Comparison of ENCODE assay signal across 1 cellular context in genomic region chr10:75400769-75401568, GRCh38.
A peak's percentile ranks its signal among the peaks of the same experiment; 100 is the strongest.
TF ChIP-seq lines count a peak whose summit lies in the region.

No MANE protein-coding gene starts in this region.

TF ChIP-seq in HepG2, 621 proteins besides CTCF, POLR2A, EP300 and RAD21 (continues in another document):
- TF ChIP-seq NFATC3 (CRISPR knock-in tag; IDR thresholded peaks at IDR 0.05) (0 out of 2 replicates have a peak, but pooled peaks have one; percentile 54), KDM1A (CRISPR knock-in tag; IDR thresholded peaks at IDR 0.05) (no peak), HMGXB4 (CRISPR knock-in tag; IDR thresholded peaks at IDR 0.05; ENCODE audit: borderline replicate concordance in 1 of 2, low read depth in 1 of 2) (0 out of 4 replicates have a peak, but pooled peaks of 1 of the 2 experiments have one; percentile 37), KAT7 (CRISPR knock-in tag; IDR thresholded peaks at IDR 0.05; ENCODE audit: borderline replicate concordance) (peak; percentile 84; the same call in 1 of the 2 replicates), ESRRA (CRISPR knock-in tag; IDR thresholded peaks at IDR 0.05; ENCODE audit: low read depth) (peak; percentile 49; the same call in 1 of the 2 replicates), PTBP1 (IDR thresholded peaks at IDR 0.05; ENCODE audit: low read depth, low read length, poor library complexity, severe bottlenecking) (peak; percentile 45), LRRFIP1 (CRISPR knock-in tag; conservative IDR thresholded peaks at IDR 0.05) (no peak), SKIL (CRISPR knock-in tag; IDR thresholded peaks at IDR 0.05; ENCODE audit: borderline replicate concordance) (no peak), GATAD2A (CRISPR knock-in tag; IDR thresholded peaks at IDR 0.05) (no peak), UBTF (CRISPR knock-in tag; IDR thresholded peaks at IDR 0.05) (0 out of 2 replicates have a peak, but pooled peaks have one; percentile 1), E2F1 (CRISPR knock-in tag; IDR thresholded peaks at IDR 0.05) (no peak), AGO1 (IDR thresholded peaks at IDR 0.05; ENCODE audit: low read depth, low read length, poor library complexity, severe bottlenecking) (peak; percentile 45), ZNF460 (CRISPR knock-in tag; IDR thresholded peaks at IDR 0.05; ENCODE audit: borderline replicate concordance) (no peak), ZNF780A (CRISPR knock-in tag; IDR thresholded peaks at IDR 0.05) (0 out of 2 replicates have a peak, but pooled peaks have one; percentile 40), RFXANK (CRISPR knock-in tag; IDR thresholded peaks at IDR 0.05) (no peak), ZNF781 (CRISPR knock-in tag; IDR thresholded peaks at IDR 0.05; ENCODE audit: borderline replicate concordance, not compliant biosample characterization) (no peak), MAFK (conservative IDR thresholded peaks at IDR 0.05 in 1 of 2, IDR thresholded peaks at IDR 0.05 in 1 of 2; ENCODE audit: low read length in 2 of 2) (no peak), CBX1 (IDR thresholded peaks at IDR 0.05; ENCODE audit: low read depth) (no peak), ZNF20 (CRISPR knock-in tag; IDR thresholded peaks at IDR 0.05) (no peak), ZC3H13 (CRISPR knock-in tag; IDR thresholded peaks at IDR 0.05) (peak; percentile 24; the same call in 1 of the 2 replicates), XRCC5 (optimal IDR thresholded peaks at IDR 0.05; ENCODE audit: low read length) (peak; percentile 11), AGO2 (optimal IDR thresholded peaks at IDR 0.05; ENCODE audit: low read depth, low read length) (peak; percentile 99), POGK (CRISPR knock-in tag; conservative IDR thresholded peaks at IDR 0.05) (peak; percentile 1; the same call in 1 of the 2 replicates), DNMT1 (CRISPR knock-in tag; IDR thresholded peaks at IDR 0.05) (no peak), U2AF1 (optimal IDR thresholded peaks at IDR 0.05; ENCODE audit: low read depth, low read length) (peak; percentile 77), ZMAT5 (CRISPR knock-in tag; IDR thresholded peaks at IDR 0.05; ENCODE audit: borderline replicate concordance, low read depth) (0 out of 2 replicates have a peak, but pooled peaks have one; percentile 2), ZNF484 (CRISPR knock-in tag; IDR thresholded peaks at IDR 0.05; ENCODE audit: borderline replicate concordance, low read depth) (no peak), STAG1 (CRISPR knock-in tag; IDR thresholded peaks at IDR 0.05) (no peak), ZNF577 (CRISPR knock-in tag; IDR thresholded peaks at IDR 0.05; ENCODE audit: borderline replicate concordance, low read depth) (no peak), CCAR2 (optimal IDR thresholded peaks at IDR 0.05; ENCODE audit: low read depth, low read length) (no peak), ARNT2 (CRISPR knock-in tag; IDR thresholded peaks at IDR 0.05; ENCODE audit: low read depth) (no peak), SMAD3 (CRISPR knock-in tag; IDR thresholded peaks at IDR 0.05) (no peak), ZNF558 (CRISPR knock-in tag; IDR thresholded peaks at IDR 0.05; ENCODE audit: borderline replicate concordance) (no peak), ZBTB8A (CRISPR knock-in tag; IDR thresholded peaks at IDR 0.05; ENCODE audit: borderline replicate concordance, low read depth) (no peak), ZNF205 (CRISPR knock-in tag; IDR thresholded peaks at IDR 0.05) (no peak), HOXA5 (CRISPR knock-in tag; IDR thresholded peaks at IDR 0.05) (no peak), PRMT3 (CRISPR knock-in tag; IDR thresholded peaks at IDR 0.05; ENCODE audit: borderline replicate concordance, low read depth) (peak; percentile 67; the same call in 1 of the 2 replicates), SPEN (CRISPR knock-in tag; IDR thresholded peaks at IDR 0.05; ENCODE audit: low read depth) (no peak), ZNF124 (CRISPR knock-in tag; IDR thresholded peaks at IDR 0.05) (no peak), DR1 (CRISPR knock-in tag; IDR thresholded peaks at IDR 0.05) (no peak), ZNF883 (CRISPR knock-in tag; IDR thresholded peaks at IDR 0.05; ENCODE audit: not compliant biosample characterization) (no peak)
- TF ChIP-seq, protein P1, sequence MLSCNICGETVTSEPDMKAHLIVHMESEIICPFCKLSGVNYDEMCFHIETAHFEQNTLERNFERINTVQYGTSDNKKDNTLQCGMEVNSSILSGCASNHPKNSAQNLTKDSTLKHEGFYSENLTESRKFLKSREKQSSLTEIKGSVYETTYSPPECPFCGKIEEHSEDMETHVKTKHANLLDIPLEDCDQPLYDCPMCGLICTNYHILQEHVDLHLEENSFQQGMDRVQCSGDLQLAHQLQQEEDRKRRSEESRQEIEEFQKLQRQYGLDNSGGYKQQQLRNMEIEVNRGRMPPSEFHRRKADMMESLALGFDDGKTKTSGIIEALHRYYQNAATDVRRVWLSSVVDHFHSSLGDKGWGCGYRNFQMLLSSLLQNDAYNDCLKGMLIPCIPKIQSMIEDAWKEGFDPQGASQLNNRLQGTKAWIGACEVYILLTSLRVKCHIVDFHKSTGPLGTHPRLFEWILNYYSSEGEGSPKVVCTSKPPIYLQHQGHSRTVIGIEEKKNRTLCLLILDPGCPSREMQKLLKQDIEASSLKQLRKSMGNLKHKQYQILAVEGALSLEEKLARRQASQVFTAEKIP (CRISPR knock-in tag; IDR thresholded peaks at IDR 0.05; ENCODE audit: borderline replicate concordance): no peak
- TF ChIP-seq, protein P2, sequence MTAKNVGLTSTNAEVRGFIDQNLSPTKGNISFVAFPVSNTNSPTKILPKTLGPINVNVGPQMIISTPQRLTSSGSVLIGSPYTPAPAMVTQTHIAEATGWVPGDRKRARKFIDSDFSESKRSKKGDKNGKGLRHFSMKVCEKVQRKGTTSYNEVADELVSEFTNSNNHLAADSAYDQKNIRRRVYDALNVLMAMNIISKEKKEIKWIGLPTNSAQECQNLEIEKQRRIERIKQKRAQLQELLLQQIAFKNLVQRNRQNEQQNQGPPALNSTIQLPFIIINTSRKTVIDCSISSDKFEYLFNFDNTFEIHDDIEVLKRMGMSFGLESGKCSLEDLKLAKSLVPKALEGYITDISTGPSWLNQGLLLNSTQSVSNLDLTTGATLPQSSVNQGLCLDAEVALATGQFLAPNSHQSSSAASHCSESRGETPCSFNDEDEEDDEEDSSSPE (CRISPR knock-in tag; IDR thresholded peaks at IDR 0.05): peak; percentile 3; the same call in 1 of the 2 replicates
- TF ChIP-seq, protein P3, sequence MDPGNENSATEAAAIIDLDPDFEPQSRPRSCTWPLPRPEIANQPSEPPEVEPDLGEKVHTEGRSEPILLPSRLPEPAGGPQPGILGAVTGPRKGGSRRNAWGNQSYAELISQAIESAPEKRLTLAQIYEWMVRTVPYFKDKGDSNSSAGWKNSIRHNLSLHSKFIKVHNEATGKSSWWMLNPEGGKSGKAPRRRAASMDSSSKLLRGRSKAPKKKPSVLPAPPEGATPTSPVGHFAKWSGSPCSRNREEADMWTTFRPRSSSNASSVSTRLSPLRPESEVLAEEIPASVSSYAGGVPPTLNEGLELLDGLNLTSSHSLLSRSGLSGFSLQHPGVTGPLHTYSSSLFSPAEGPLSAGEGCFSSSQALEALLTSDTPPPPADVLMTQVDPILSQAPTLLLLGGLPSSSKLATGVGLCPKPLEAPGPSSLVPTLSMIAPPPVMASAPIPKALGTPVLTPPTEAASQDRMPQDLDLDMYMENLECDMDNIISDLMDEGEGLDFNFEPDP (CRISPR knock-in tag; conservative IDR thresholded peaks at IDR 0.05): no peak
